10 cellular contexts compared by ENCODE assay signal in the genomic region with DNA sequence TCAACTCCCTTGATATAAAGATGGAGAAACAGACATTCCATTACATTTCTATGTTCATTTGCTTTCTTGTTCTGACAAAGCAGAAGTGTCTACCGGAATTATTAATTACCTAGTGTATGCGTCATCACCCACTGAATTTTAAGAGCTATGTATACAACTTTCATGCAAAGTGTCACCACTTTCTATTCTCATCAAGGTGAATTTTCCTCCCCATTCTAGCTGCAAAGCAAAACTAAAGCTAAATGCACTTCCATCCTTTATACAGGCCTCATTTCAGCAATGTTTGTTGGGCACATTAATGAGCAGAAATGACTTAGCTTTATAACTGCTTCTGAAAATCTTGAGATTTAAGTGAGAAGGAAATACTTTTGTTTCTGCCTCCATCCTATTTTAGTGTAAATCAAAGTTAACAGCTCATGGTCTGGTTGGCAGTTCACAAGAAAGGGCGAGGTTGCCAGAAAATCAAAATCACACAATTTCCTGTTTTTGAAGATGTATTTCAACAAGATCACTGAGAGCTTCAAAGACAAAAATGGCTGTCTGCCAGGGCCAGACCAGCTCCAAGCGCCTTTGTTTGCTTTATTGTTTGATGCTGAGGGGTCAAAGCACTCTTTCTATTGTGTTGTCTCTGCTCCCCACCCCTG. TPM values are rescaled to one million over a fixed set of nuclear protein-coding genes. Genes with fewer than 3 reads are reported as not detected.
DNase-seq lines count a peak whose midpoint lies in the region; ATAC-seq, FAIRE-seq and TF ChIP-seq lines count a peak whose summit lies in the region.
"Had no signal": no experiment of that assay in that cellular context is flagged by ENCODE, and none has a peak within 500 bp of the region (broad histone marks: within the 10 kb centered on the region; RNA-seq: fewer than 3 reads in every experiment).

No MANE protein-coding gene starts in this region.

- TF ChIP-seq POLR2A in GM12892 (IDR thresholded peaks at IDR 0.05; ENCODE audit: low read depth, low read length), result no peak

- intact Hi-C loops in tibial artery (cut with DNase I; ENCODE audit: low total_unique reads), result no loop called here

- ATAC-seq in GM21515 (IDR thresholded peaks at IDR 0.05; ENCODE audit: unreplicated experiment), result peak; percentile 68
- no peak for ATAC-seq in GM19328 (IDR thresholded peaks at IDR 0.05; ENCODE audit: unreplicated experiment)
- ATAC-seq: HCT116 had no signal

- no peak overlapping the region for H3K4me3 ChIP-seq in tibial artery

- no peaks in the 10 kb centered on the region for H3K27me3 ChIP-seq in tibial artery

- no peaks in the 10 kb centered on the region for H3K9me3 ChIP-seq in tibial artery

- TF ChIP-seq CTCF in tibial artery (IDR thresholded peaks at IDR 0.05), result no peak

- H3K27ac ChIP-seq in tibial artery, result no peak overlapping the region

- no peaks in the 10 kb centered on the region for H3K4me1 ChIP-seq in tibial artery

- peak; percentile 96 for FAIRE-seq in GM12892 (lab: Jason Lieb, UNC)
- FAIRE-seq: islet of Langerhans had no signal

- H3K36me3 ChIP-seq in tibial artery, result no peaks in the 10 kb centered on the region

- DNase-seq in GM12892 (ENCODE audit: insufficient read length) (no peak), RPMI8226 (peak; percentile 40), germinal center (ENCODE audit: low spot score) (peak; percentile 35), tibial artery (no peak), DMS79 (lab: John Stamatoyannopoulos, UW) (no peak)
- no peak for DNase-seq in stimulated activated CD4-positive, alpha-beta T cell treated with anti-CD3 and anti-CD28 coated beads, Interleukin-2, amount 100 ng/mL, for 24 hours

RNA-seq across cellular contexts. Expression of a gene that starts 7.2 kb away (rescaled TPM):
- polyA plus RNA-seq in GM12892 (2012; ENCODE audit: missing spikeins), result 0.17 TPM

Comparison
In these comparisons a context has a peak if more than half of its experiments do, and no peak if none do; other contexts are left out.
1. DNase-seq: peak in RPMI8226 (single experiment) and germinal center (single experiment); none in GM12892 (single experiment), tibial artery (0 of 2), DMS79 (single experiment) and stimulated activated CD4-positive, alpha-beta T cell treated with anti-CD3 and anti-CD28 coated beads, Interleukin-2, amount 100 ng/mL, for 24 hours (0 of 2).